11 cellular contexts compared by ENCODE assay signal in genomic region chr4:83618431-83618830, GRCh38.
DNase-seq lines count a peak whose midpoint lies in the region; ATAC-seq and TF ChIP-seq lines count a peak whose summit lies in the region.
"Had no signal": no experiment of that assay in that cellular context is flagged by ENCODE, and none has a peak within 500 bp of the region (broad histone marks: within the 10 kb centered on the region; RNA-seq: fewer than 3 reads in every experiment).

No MANE protein-coding gene starts in this region.

- peaks cover 19% of the 10 kb centered on the region for H3K9me3 ChIP-seq in mucosa of descending colon

- H3K27me3 Mint-ChIP-seq in activated CD8-positive, alpha-beta T cell treated with anti-CD3 and anti-CD28 coated beads, Interleukin-2, amount 10 ng/mL, durations not matched to agents 7 days and 5 days (ENCODE audit: low read depth), result peaks cover 16% of the 10 kb centered on the region

- TF ChIP-seq CTCF in fibroblast of mammary gland (conservative IDR thresholded peaks at IDR 0.05; ENCODE audit: control insufficient read depth, insufficient read depth, low read depth, low read length) (no peak), mucosa of descending colon (IDR thresholded peaks at IDR 0.05) (no peak)

- CTCF ChIA-PET in activated CD8-positive, alpha-beta T cell treated with anti-CD3 and anti-CD28 coated beads, Interleukin-2, amount 10 ng/mL, durations not matched to agents 7 days and 5 days (lab: Charles Lee), result no interaction called here

- peaks cover 6% of the 10 kb centered on the region for H3K36me3 Mint-ChIP-seq in activated CD8-positive, alpha-beta T cell treated with anti-CD3 and anti-CD28 coated beads, Interleukin-2, amount 10 ng/mL, durations not matched to agents 7 days and 5 days (ENCODE audit: low read depth)

- POLR2A ChIA-PET in activated CD8-positive, alpha-beta T cell treated with anti-CD3 and anti-CD28 coated beads, Interleukin-2, amount 10 ng/mL, durations not matched to agents 7 days and 5 days (lab: Charles Lee), result no interaction called here

- DNase-seq in COLO829 (ENCODE audit: low spot score), result peak; percentile 74
- peak; percentile 74 for DNase-seq in RPMI7951 (ENCODE audit: low read depth)
- DNase-seq in fibroblast of mammary gland (ENCODE audit: low read depth), result peak; percentile 61
- peak in 1 of 3 donors; percentile 56 for DNase-seq in mucosa of descending colon
- no peak for DNase-seq in activated CD8-positive, alpha-beta T cell treated with anti-CD3 and anti-CD28 coated beads, Interleukin-2, amount 10 ng/mL, durations not matched to agents 7 days and 5 days
- no peak for DNase-seq in NCI-H1694 treated with DMSO at 0.1 percent for 48 hours (lab: John Stamatoyannopoulos, UW)
- no peak for DNase-seq in NCI-H524 treated with DMSO at 0.1 percent for 48 hours (lab: John Stamatoyannopoulos, UW)
- DNase-seq: activated T-cell treated with anti-CD3 and anti-CD28 coated beads, Interleukin-2, amount 50 U/mL, for 24 hours; COR-L47; stimulated activated CD4-positive, alpha-beta T cell treated with anti-CD3 and anti-CD28 coated beads, Interleukin-2, amount 100 ng/mL, for 48 hours had no signal

- H3K4me3 ChIP-seq in fibroblast of mammary gland (ENCODE audit: control insufficient read depth, low read depth, low read length) (no peak overlapping the region), mucosa of descending colon (no peak overlapping the region)

- intact Hi-C loops in mucosa of descending colon (cut with DNase I, micrococcal nuclease), result no loop called here

- peaks cover 12% of the 10 kb centered on the region for H3K4me1 ChIP-seq in mucosa of descending colon (ENCODE audit: low read depth)

- no peaks in the 10 kb centered on the region for H3K36me3 ChIP-seq in mucosa of descending colon (ENCODE audit: low read depth)

- H3K9me3 Mint-ChIP-seq in activated CD8-positive, alpha-beta T cell treated with anti-CD3 and anti-CD28 coated beads, Interleukin-2, amount 10 ng/mL, durations not matched to agents 7 days and 5 days (ENCODE audit: insufficient read depth), result peaks cover 15% of the 10 kb centered on the region

- ATAC-seq in mucosa of descending colon (peak; percentile 92), HG03378 (IDR thresholded peaks at IDR 0.05; ENCODE audit: unreplicated experiment) (no peak)
- ATAC-seq in activated CD8-positive, alpha-beta T cell treated with anti-CD3 and anti-CD28 coated beads, Interleukin-2, amount 10 ng/mL, durations not matched to agents 7 days and 5 days, result no peak

- H3K27ac Mint-ChIP-seq in activated CD8-positive, alpha-beta T cell treated with anti-CD3 and anti-CD28 coated beads, Interleukin-2, amount 10 ng/mL, durations not matched to agents 7 days and 5 days, result no peak overlapping the region
- H3K27ac Mint-ChIP-seq: activated T-cell treated with anti-CD3 and anti-CD28 coated beads, Interleukin-2, amount 50 U/mL, for 24 hours had no signal

- peaks cover 6% of the 10 kb centered on the region for H3K4me1 Mint-ChIP-seq in activated CD8-positive, alpha-beta T cell treated with anti-CD3 and anti-CD28 coated beads, Interleukin-2, amount 10 ng/mL, durations not matched to agents 7 days and 5 days (ENCODE audit: low read depth)

- no peak overlapping the region for H3K4me3 Mint-ChIP-seq in activated CD8-positive, alpha-beta T cell treated with anti-CD3 and anti-CD28 coated beads, Interleukin-2, amount 10 ng/mL, durations not matched to agents 7 days and 5 days
- H3K4me3 Mint-ChIP-seq: activated T-cell treated with anti-CD3 and anti-CD28 coated beads, Interleukin-2, amount 50 U/mL, for 24 hours had no signal

Comparison
In these comparisons a context has a peak if more than half of its experiments do, and no peak if none do; other contexts are left out.
1. DNase-seq: peak in COLO829 (single experiment), RPMI7951 (single experiment) and fibroblast of mammary gland (single experiment); none in activated CD8-positive, alpha-beta T cell treated with anti-CD3 and anti-CD28 coated beads, Interleukin-2, amount 10 ng/mL, durations not matched to agents 7 days and 5 days (single experiment), NCI-H1694 treated with DMSO at 0.1 percent for 48 hours (single experiment) and NCI-H524 treated with DMSO at 0.1 percent for 48 hours (single experiment).